25 cellular contexts compared by ENCODE assay signal in genomic region chr16:82042841-82043240, GRCh38. TPM values are rescaled to one million over a fixed set of nuclear protein-coding genes. Genes with fewer than 3 reads are reported as not detected.
"Had no signal": no experiment of that assay in that cellular context is flagged by ENCODE, and none has a peak within 500 bp of the region (broad histone marks: within the 10 kb centered on the region; RNA-seq: fewer than 3 reads in every experiment).

No MANE protein-coding gene starts in this region.

- H3K9me3 Mint-ChIP-seq: central memory CD8-positive, alpha-beta T cell; naive B cell; nephron progenitor cell had no signal

- H3K36me3 ChIP-seq: colonic mucosa, heart right ventricle, left ventricle myocardium inferior, pancreas, tibial nerve, WERI-Rb-1 had no signal

- DNase-seq: activated CD4-positive, alpha-beta T cell treated with anti-CD3 and anti-CD28 coated beads for 48 hours; activated CD4-positive, alpha-beta T cell treated with anti-CD3 and anti-CD28 coated beads, Interleukin-2, amount 50 U/mL, for 48 hours; activated CD8-positive, alpha-beta memory T cell treated with anti-CD3 and anti-CD28 coated beads for 24 hours; activated effector memory CD4-positive, alpha-beta T cell treated with Interleukin-2 at 50 U/mL for 16 hours; activated naive CD4-positive, alpha-beta T cell treated with Interleukin-2 at 50 U/mL for 16 hours; amniotic stem cell; colonic mucosa; effector CD8-positive, alpha-beta T cell; heart right ventricle; left ventricle myocardium inferior; naive B cell; nephron progenitor cell; nucleus accumbens; pancreas; right cardiac atrium; stimulated activated CD4-positive, alpha-beta T cell treated with anti-CD3 and anti-CD28 coated beads, Interleukin-2, amount 100 ng/mL, for 48 hours; stimulated activated naive CD4-positive, alpha-beta T cell treated with Interleukin-2 at 50 U/mL for 16 hours; T-helper 17 cell; T1000; WERI-Rb-1 had no signal

- H3K4me3 ChIP-seq: colonic mucosa, heart right ventricle, left ventricle myocardium inferior, pancreas, tibial nerve had no signal

- H3K27ac Mint-ChIP-seq: activated naive CD8-positive, alpha-beta T cell; naive B cell; nephron progenitor cell; T-helper 17 cell had no signal

- H3K9me3 ChIP-seq: colonic mucosa, heart right ventricle, left ventricle myocardium inferior, pancreas, tibial nerve had no signal

- H3K4me3 Mint-ChIP-seq: activated naive CD8-positive, alpha-beta T cell; central memory CD8-positive, alpha-beta T cell; naive B cell; nephron progenitor cell; T-helper 17 cell had no signal

- H3K4me1 ChIP-seq: colonic mucosa, heart right ventricle, left ventricle myocardium inferior, pancreas, tibial nerve had no signal

- H3K27me3 ChIP-seq: colonic mucosa, pancreas, tibial nerve had no signal

- H3K27ac ChIP-seq: colonic mucosa, heart right ventricle, left ventricle myocardium inferior, pancreas, tibial nerve, WERI-Rb-1 had no signal

- H3K36me3 Mint-ChIP-seq: activated naive CD8-positive, alpha-beta T cell; naive B cell had no signal

- FAIRE-seq: bronchial epithelial cell, islet of Langerhans, pancreas had no signal

- H3K4me1 Mint-ChIP-seq: central memory CD8-positive, alpha-beta T cell; naive B cell; T-helper 17 cell had no signal

RNA-seq across cellular contexts. Expression of gene HSD17B2, which starts 7.8 kb away (rescaled TPM):
- total RNA-seq: heart right ventricle, left ventricle myocardium inferior, right cardiac atrium, T-helper 17 cell, tibial nerve had no signal
- polyA plus RNA-seq: right cardiac atrium had no signal
